ENCODE assay signal across 8 cellular contexts in genomic region chr18:55321268-55322175, GRCh38.
DNase-seq lines count a peak whose midpoint lies in the region; ATAC-seq and TF ChIP-seq lines count a peak whose summit lies in the region.

No MANE protein-coding gene starts in this region.

- peaks cover 52% of the 10 kb centered on the region for H3K27me3 Mint-ChIP-seq in CD4-positive, alpha-beta T cell
- peaks cover 31% of the 10 kb centered on the region for H3K27me3 Mint-ChIP-seq in activated naive CD8-positive, alpha-beta T cell

- TF ChIP-seq CTCF in CD4-positive, alpha-beta T cell (IDR thresholded peaks at IDR 0.05): no peak
- no peak for TF ChIP-seq CTCF in omental fat pad (IDR thresholded peaks at IDR 0.05)

- no peaks in the 10 kb centered on the region for H3K9me3 Mint-ChIP-seq in CD4-positive, alpha-beta T cell
- H3K9me3 Mint-ChIP-seq in activated naive CD8-positive, alpha-beta T cell (ENCODE audit: low read depth): no peaks in the 10 kb centered on the region

- peaks cover 25% of the 10 kb centered on the region for H3K27me3 ChIP-seq in CD4-positive, alpha-beta T cell (ENCODE audit: control insufficient read depth, insufficient read depth, low read length)

- no peaks in the 10 kb centered on the region for H3K36me3 Mint-ChIP-seq in CD4-positive, alpha-beta T cell (ENCODE audit: low read depth)
- peaks cover 2% of the 10 kb centered on the region for H3K36me3 Mint-ChIP-seq in activated naive CD8-positive, alpha-beta T cell

- no peak overlapping the region for H3K27ac Mint-ChIP-seq in CD4-positive, alpha-beta T cell
- no peak overlapping the region for H3K27ac Mint-ChIP-seq in activated naive CD8-positive, alpha-beta T cell

- ATAC-seq in CD4-positive, alpha-beta T cell (ENCODE audit: poor library complexity): no peak
- ATAC-seq in GM18909 (IDR thresholded peaks at IDR 0.05; ENCODE audit: poor library complexity, unreplicated experiment) (peak; percentile 70), HG03108 (IDR thresholded peaks at IDR 0.05; ENCODE audit: unreplicated experiment) (peak; percentile 46), Right ventricle myocardium superior (ENCODE audit: poor library complexity) (peak; percentile 94), omental fat pad (ENCODE audit: low FRiP score) (peak; percentile 46)

- POLR2A ChIA-PET in CD4-positive, alpha-beta T cell (lab: Charles Lee): no interaction called here

- H3K27ac ChIP-seq in CD4-positive, alpha-beta T cell (ENCODE audit: low read depth, low read length): no peak overlapping the region

- H3K4me1 Mint-ChIP-seq in CD4-positive, alpha-beta T cell (ENCODE audit: low read depth): peaks cover 14% of the 10 kb centered on the region
- peaks cover 14% of the 10 kb centered on the region for H3K4me1 Mint-ChIP-seq in activated naive CD8-positive, alpha-beta T cell (ENCODE audit: low read depth)

- no peaks in the 10 kb centered on the region for H3K9me3 ChIP-seq in CD4-positive, alpha-beta T cell (ENCODE audit: control insufficient read depth, low read length)

- H3K4me3 Mint-ChIP-seq in CD4-positive, alpha-beta T cell: peak overlapping the region; percentile 74
- peak overlapping the region; percentile 85 for H3K4me3 Mint-ChIP-seq in activated naive CD8-positive, alpha-beta T cell

- intact Hi-C loops in CD4-positive, alpha-beta T cell (cut with DNase I, micrococcal nuclease): no loop called here
- intact Hi-C loops in Right ventricle myocardium superior (cut with DNase I): loop anchor here (10.0 kb wide), 1 partner anchor 263 kb away; the partner anchor contains the start of gene TCF4

- CTCF ChIA-PET in CD4-positive, alpha-beta T cell (lab: Charles Lee): no interaction called here

- peak in 1 of 10 experiments; percentile 12 for DNase-seq in CD4-positive, alpha-beta T cell
- DNase-seq in NCI-H510A treated with DMSO at 0.1 percent for 48 hours (lab: John Stamatoyannopoulos, UW): peak; percentile 84
- peak; percentile 97 for DNase-seq in Right ventricle myocardium superior
- peak; percentile 56 for DNase-seq in omental fat pad (ENCODE audit: low spot score)
- DNase-seq in NCI-H1930 (lab: John Stamatoyannopoulos, UW): no peak

Comparison
In these comparisons a context has a peak if more than half of its experiments do, and no peak if none do; other contexts are left out.
1. DNase-seq: peak in NCI-H510A treated with DMSO at 0.1 percent for 48 hours (single experiment), Right ventricle myocardium superior (single experiment) and omental fat pad (single experiment); none in NCI-H1930 (0 of 2).